Comparison of ENCODE assay signal across 36 cellular contexts in genomic region chrX:153052534-153052933, GRCh38. TPM values are rescaled to one million over a fixed set of nuclear protein-coding genes. Genes with fewer than 3 reads are reported as not detected.
"Had no signal": no experiment of that assay in that cellular context is flagged by ENCODE, and none has a peak within 500 bp of the region (broad histone marks: within the 10 kb centered on the region; RNA-seq: fewer than 3 reads in every experiment).

No MANE protein-coding gene starts in this region.

- H3K27me3 Mint-ChIP-seq: activated CD4-positive, alpha-beta memory T cell treated with anti-CD3 and anti-CD28 coated beads, Interleukin-2, amount 10 ng/mL, durations not matched to agents 7 days and 5 days; activated naive CD4-positive, alpha-beta T cell treated with anti-CD3 and anti-CD28 coated beads, Interleukin-2, amount 50 U/mL, for 24 hours; activated naive CD8-positive, alpha-beta T cell treated with anti-CD3 and anti-CD28 coated beads, Interleukin-2, amount 50 U/mL, for 24 hours; T-helper 17 cell had no signal

- DNase-seq: activated CD4-positive, alpha-beta memory T cell treated with anti-CD3 and anti-CD28 coated beads, Interleukin-2, amount 10 ng/mL, durations not matched to agents 7 days and 5 days; activated CD4-positive, alpha-beta T cell treated with anti-CD3 and anti-CD28 coated beads for 1 hour; activated CD4-positive, alpha-beta T cell treated with anti-CD3 and anti-CD28 coated beads, Interleukin-2, amount 10 ng/mL, durations not matched to agents 7 days and 5 days; activated CD8-positive, alpha-beta memory T cell treated with anti-CD3 and anti-CD28 coated beads, Interleukin-2, amount 50 U/mL, for 48 hours; activated naive CD8-positive, alpha-beta T cell treated with anti-CD3 and anti-CD28 coated beads, Interleukin-2, amount 50 U/mL, for 24 hours; activated T-cell treated with anti-CD3 and anti-CD28 coated beads, Interleukin-2, amount 50 U/mL, for 48 hours; dorsolateral prefrontal cortex; effector memory CD4-positive, alpha-beta T cell; heart right ventricle; kidney glomerular epithelial cell; lower lobe of right lung; mesenchymal stem cell; mucosa of descending colon; nephron progenitor cell; ovary; retina; stimulated activated CD4-positive, alpha-beta T cell treated with anti-CD3 and anti-CD28 coated beads, Interleukin-1b, Interleukin-23, amount 100 ng/mL, for 48 hours; stimulated activated CD4-positive, alpha-beta T cell treated with anti-CD3 and anti-CD28 coated beads, Interleukin-4, amount 100 ng/mL, for 4 hours; stimulated activated CD8-positive, alpha-beta memory T cell treated with anti-CD3 and anti-CD28 coated beads, Interleukin-4, amount 100 ng/mL, for 48 hours; stimulated activated naive CD8-positive, alpha-beta T cell treated with anti-CD3 and anti-CD28 coated beads, Interleukin-15, amount 100 ng/mL, for 72 hours; substantia nigra; T-helper 17 cell; upper lobe of left lung had no signal

- H3K27ac ChIP-seq: coronary artery, dorsolateral prefrontal cortex, heart right ventricle, lower lobe of right lung, ovary, prostate gland, upper lobe of left lung, vagina had no signal

- H3K36me3 ChIP-seq: heart right ventricle, lower lobe of right lung, ovary, prostate gland, upper lobe of left lung, vagina had no signal

- H3K4me2 ChIP-seq: smooth muscle cell had no signal

- H3K27me3 ChIP-seq: ovary, vagina had no signal

- H3K4me1 ChIP-seq: lower lobe of right lung, prostate gland had no signal

- H3K4me1 Mint-ChIP-seq: activated CD4-positive, alpha-beta memory T cell treated with anti-CD3 and anti-CD28 coated beads, Interleukin-2, amount 10 ng/mL, durations not matched to agents 7 days and 5 days; activated CD4-positive, alpha-beta T cell treated with anti-CD3 and anti-CD28 coated beads, Interleukin-2, amount 10 ng/mL, durations not matched to agents 7 days and 5 days; activated naive CD4-positive, alpha-beta T cell treated with anti-CD3 and anti-CD28 coated beads, Interleukin-2, amount 50 U/mL, for 24 hours; activated naive CD8-positive, alpha-beta T cell treated with anti-CD3 and anti-CD28 coated beads, Interleukin-2, amount 50 U/mL, for 24 hours; T-helper 17 cell had no signal

- H3K9me3 Mint-ChIP-seq: activated naive CD4-positive, alpha-beta T cell treated with anti-CD3 and anti-CD28 coated beads, Interleukin-2, amount 50 U/mL, for 24 hours had no signal

- H3K4me3 Mint-ChIP-seq: activated CD4-positive, alpha-beta memory T cell treated with anti-CD3 and anti-CD28 coated beads, Interleukin-2, amount 10 ng/mL, durations not matched to agents 7 days and 5 days; activated CD4-positive, alpha-beta T cell treated with anti-CD3 and anti-CD28 coated beads, Interleukin-2, amount 10 ng/mL, durations not matched to agents 7 days and 5 days; activated naive CD4-positive, alpha-beta T cell treated with anti-CD3 and anti-CD28 coated beads, Interleukin-2, amount 50 U/mL, for 24 hours; activated naive CD8-positive, alpha-beta T cell treated with anti-CD3 and anti-CD28 coated beads, Interleukin-2, amount 50 U/mL, for 24 hours; nephron progenitor cell; stimulated activated memory B cell treated with anti-CD40 and anti-IgM and Interleukin-4, amounts not matched to agents 10 μg/mL and 1 μg/mL and 100 μg/mL, for 72 hours; stimulated activated naive CD8-positive, alpha-beta T cell treated with anti-CD3 and anti-CD28 coated beads, Interleukin-15, amount 100 ng/mL, for 72 hours; T-helper 17 cell; WTC11 had no signal

- H3K9me3 ChIP-seq: lower lobe of right lung, mucosa of descending colon, ovary, prostate gland had no signal

- ATAC-seq: activated naive CD8-positive, alpha-beta T cell treated with anti-CD3 and anti-CD28 coated beads, Interleukin-2, amount 50 U/mL, for 24 hours; heart right ventricle; left lobe of liver; lower lobe of right lung; mucosa of descending colon; stimulated activated memory B cell treated with anti-CD40 and anti-IgM and Interleukin-4, amounts not matched to agents 10 μg/mL and 1 μg/mL and 100 μg/mL, for 72 hours; stimulated activated naive CD8-positive, alpha-beta T cell treated with anti-CD3 and anti-CD28 coated beads, Interleukin-15, amount 100 ng/mL, for 72 hours; T-helper 17 cell; WTC11 had no signal

- H3K4me3 ChIP-seq: coronary artery, dorsolateral prefrontal cortex, heart right ventricle, lower lobe of right lung, mucosa of descending colon, ovary, prostate gland, smooth muscle cell, upper lobe of left lung, vagina had no signal

- H3K27ac Mint-ChIP-seq: activated CD4-positive, alpha-beta memory T cell treated with anti-CD3 and anti-CD28 coated beads, Interleukin-2, amount 10 ng/mL, durations not matched to agents 7 days and 5 days; activated CD4-positive, alpha-beta T cell treated with anti-CD3 and anti-CD28 coated beads, Interleukin-2, amount 10 ng/mL, durations not matched to agents 7 days and 5 days; activated naive CD4-positive, alpha-beta T cell treated with anti-CD3 and anti-CD28 coated beads, Interleukin-2, amount 50 U/mL, for 24 hours; activated naive CD8-positive, alpha-beta T cell treated with anti-CD3 and anti-CD28 coated beads, Interleukin-2, amount 50 U/mL, for 24 hours; activated T-helper 2 cell treated with anti-CD3 and anti-CD28 coated beads, Interferon-gamma antibody, Interleukin-2, Interleukin-4, amounts not matched to agents 10 μg/mL and 5 μg/mL and 100 μg/mL, durations not matched to agents 14 hours and 24 hours and 36 hours; nephron progenitor cell; stimulated activated memory B cell treated with anti-CD40 and anti-IgM and Interleukin-4, amounts not matched to agents 10 μg/mL and 1 μg/mL and 100 μg/mL, for 72 hours; stimulated activated naive CD8-positive, alpha-beta T cell treated with anti-CD3 and anti-CD28 coated beads, Interleukin-15, amount 100 ng/mL, for 72 hours; T-helper 17 cell; WTC11 had no signal

RNA-seq across cellular contexts. Expression of gene PNMA3, which starts 3.7 kb away (rescaled TPM):
- total RNA-seq: endothelial cell of umbilical vein had no signal
- polyA plus RNA-seq: endothelial cell of umbilical vein had no signal

RNA-seq across cellular contexts. Expression of gene PNMA5, which starts 58.6 kb away (rescaled TPM):
- total RNA-seq: activated T-helper 2 cell treated with anti-CD3 and anti-CD28 coated beads, Interferon-gamma antibody, Interleukin-2, Interleukin-4, amounts not matched to agents 10 μg/mL and 5 μg/mL and 100 μg/mL, durations not matched to agents 14 hours and 24 hours and 36 hours; endothelial cell of umbilical vein; fibroblast of lung; heart right ventricle; left lobe of liver; mucosa of descending colon; myocyte; ovary; smooth muscle cell; upper lobe of left lung; vagina had no signal
- polyA plus RNA-seq: endothelial cell of umbilical vein, esophagus, fibroblast of lung, heart right ventricle, smooth muscle cell had no signal
